ENCODE assay signal across 4 cellular contexts in the genomic region with DNA sequence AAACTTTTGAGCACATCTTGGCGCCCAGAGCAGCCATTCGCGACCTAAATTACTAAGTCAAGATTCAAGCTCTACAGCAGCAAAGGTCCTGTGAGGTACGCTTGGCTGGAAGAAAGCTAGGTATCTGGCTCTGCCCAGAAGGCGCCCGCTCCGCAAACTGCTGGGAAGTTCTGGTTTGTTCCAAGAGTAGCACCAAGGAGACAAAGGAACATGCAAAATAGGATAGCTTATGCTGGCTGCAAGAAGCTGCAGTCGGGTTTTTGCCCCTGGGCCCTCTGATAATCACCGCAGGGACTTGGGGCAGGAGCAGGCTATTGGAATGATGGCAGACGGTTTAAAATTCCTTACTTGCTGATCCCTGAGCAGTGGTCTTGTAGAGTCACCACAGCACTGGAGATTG. TPM values are rescaled to one million over a fixed set of nuclear protein-coding genes. Genes with fewer than 3 reads are reported as not detected.
"Had no signal": no experiment of that assay in that cellular context is flagged by ENCODE, and none has a peak within 500 bp of the region (broad histone marks: within the 10 kb centered on the region; RNA-seq: fewer than 3 reads in every experiment).

No MANE protein-coding gene starts in this region.

- ATAC-seq: GM12878 had no signal

- DNase-seq: GDM1, GF-D8 had no signal

- H3K4me3 ChIP-seq: GM12878 had no signal

RNA-seq across cellular contexts. Expression of a gene that starts 3.0 kb away (rescaled TPM):
- total RNA-seq: G401, GM12878 had no signal
